Comparison of ENCODE assay signal across 8 cellular contexts in the genomic region with DNA sequence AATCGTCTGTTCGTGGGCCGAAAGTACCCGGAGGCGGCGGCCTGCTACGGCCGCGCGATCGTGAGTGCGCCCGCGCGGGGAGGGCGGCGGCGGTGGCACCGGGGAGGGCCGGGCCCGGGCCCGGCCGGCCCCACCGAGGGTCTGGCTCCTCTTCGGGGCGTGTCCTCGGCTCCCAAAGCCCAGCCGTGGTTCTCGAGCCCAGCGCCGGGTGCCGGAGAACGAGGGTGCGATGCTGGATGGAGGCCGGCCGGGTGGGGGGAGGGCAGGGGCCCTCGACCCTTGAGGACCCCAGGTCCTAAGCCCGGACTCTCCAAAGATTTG. TPM values are rescaled to one million over a fixed set of nuclear protein-coding genes. Genes with fewer than 3 reads are reported as not detected.
DNase-seq lines count a peak whose midpoint lies in the region; ATAC-seq and TF ChIP-seq lines count a peak whose summit lies in the region.

No MANE protein-coding gene starts in this region.

- H3K4me2 ChIP-seq in neural progenitor cell: peak overlapping the region; percentile 100

- H3K4me3 Mint-ChIP-seq in CD4-positive, CD25-positive, alpha-beta regulatory T cell: peak overlapping the region; percentile 76 to 86 (median 76)
- H3K4me3 Mint-ChIP-seq in neural progenitor cell: peak overlapping the region; percentile 82

- H3K9ac ChIP-seq in neural progenitor cell: peak overlapping the region; percentile 75

- no peak overlapping the region for H2AFZ ChIP-seq in neural progenitor cell (replicated peaks)

- H3K27ac Mint-ChIP-seq in CD4-positive, CD25-positive, alpha-beta regulatory T cell: no peak overlapping the region
- H3K27ac Mint-ChIP-seq in neural progenitor cell: no peak overlapping the region

- H3K9me3 Mint-ChIP-seq in CD4-positive, CD25-positive, alpha-beta regulatory T cell: no peaks in the 10 kb centered on the region
- no peaks in the 10 kb centered on the region for H3K9me3 Mint-ChIP-seq in neural progenitor cell

- no peaks in the 10 kb centered on the region for H3K27me3 Mint-ChIP-seq in CD4-positive, CD25-positive, alpha-beta regulatory T cell
- H3K27me3 Mint-ChIP-seq in neural progenitor cell (ENCODE audit: insufficient read depth, low read depth): peaks cover 8% of the 10 kb centered on the region

- ATAC-seq in CD4-positive, CD25-positive, alpha-beta regulatory T cell (ENCODE audit: low read depth in 2 of 2): no peak
- ATAC-seq in HG03460 (IDR thresholded peaks at IDR 0.05; ENCODE audit: unreplicated experiment): no peak

- peaks cover 59% of the 10 kb centered on the region for H3F3A ChIP-seq in neural progenitor cell (ENCODE audit: low read depth)

- H3K27me3 ChIP-seq in CD4-positive, CD25-positive, alpha-beta regulatory T cell (ENCODE audit: control insufficient read depth, insufficient read depth, low read length): no peaks in the 10 kb centered on the region
- no peaks in the 10 kb centered on the region for H3K27me3 ChIP-seq in effector memory CD4-positive, alpha-beta T cell (replicated peaks; ENCODE audit: control insufficient read depth, insufficient read depth, low read length, poor library complexity, severe bottlenecking)
- H3K27me3 ChIP-seq in neural progenitor cell: peaks cover 9% of the 10 kb centered on the region

- H3K4me1 Mint-ChIP-seq in CD4-positive, CD25-positive, alpha-beta regulatory T cell: peaks cover 0 to 38% (median 5%) of the 10 kb centered on the region in 4 donors
- peaks cover 25% of the 10 kb centered on the region for H3K4me1 Mint-ChIP-seq in neural progenitor cell

- peaks cover 3% of the 10 kb centered on the region for H3K36me3 Mint-ChIP-seq in CD4-positive, CD25-positive, alpha-beta regulatory T cell
- peaks cover 3% of the 10 kb centered on the region for H3K36me3 Mint-ChIP-seq in neural progenitor cell

- H3K4me3 ChIP-seq in CD4-positive, CD25-positive, alpha-beta regulatory T cell (ENCODE audit: low read depth, low read length): peak overlapping the region; percentile 58
- H3K4me3 ChIP-seq in LNCaP clone FGC (ENCODE audit: low read depth, low read length) (peak overlapping the region; percentile 72), neural progenitor cell (peak overlapping the region; percentile 94)
- H3K4me3 ChIP-seq in effector memory CD4-positive, alpha-beta T cell (ENCODE audit: insufficient read depth, low read depth, low read length, poor library complexity, severe bottlenecking): peak overlapping the region; percentile 65

- H3K9me3 ChIP-seq in CD4-positive, CD25-positive, alpha-beta regulatory T cell (ENCODE audit: control insufficient read depth in 2 of 2, low read length in 2 of 2): no peaks in the 10 kb centered on the region
- no peaks in the 10 kb centered on the region for H3K9me3 ChIP-seq in effector memory CD4-positive, alpha-beta T cell (ENCODE audit: control insufficient read depth, low read length)
- H3K9me3 ChIP-seq in neural progenitor cell (ENCODE audit: low read depth): no peaks in the 10 kb centered on the region

- no peak for DNase-seq in CD4-positive, CD25-positive, alpha-beta regulatory T cell
- no peak for DNase-seq in LNCaP clone FGC (ENCODE audit: low read depth)
- no peak for DNase-seq in effector memory CD4-positive, alpha-beta T cell
- no peak for DNase-seq in neural progenitor cell (ENCODE audit: low spot score)
- no peak for DNase-seq in NCI-H524 treated with DMSO at 0.1 percent for 48 hours (lab: John Stamatoyannopoulos, UW)
- no peak for DNase-seq in erythroblast (lab: John Stamatoyannopoulos, UW)
- DNase-seq in NCI-H69 (lab: John Stamatoyannopoulos, UW): no peak

- H3K27ac ChIP-seq in CD4-positive, CD25-positive, alpha-beta regulatory T cell (ENCODE audit: insufficient read depth, low read length, poor library complexity, severe bottlenecking): peak overlapping the region; percentile 81
- H3K27ac ChIP-seq in effector memory CD4-positive, alpha-beta T cell (ENCODE audit: insufficient read depth, low read length, poor library complexity, severe bottlenecking): peak overlapping the region; percentile 67
- H3K27ac ChIP-seq in neural progenitor cell: peak overlapping the region; percentile 72

- H3K79me2 ChIP-seq in neural progenitor cell (ENCODE audit: low read depth): peaks cover 33% of the 10 kb centered on the region

- H4K20me1 ChIP-seq in neural progenitor cell (ENCODE audit: low read depth): peaks cover 34% of the 10 kb centered on the region

- TF ChIP-seq CTCF in LNCaP clone FGC (IDR thresholded peaks at IDR 0.05; ENCODE audit: control insufficient read depth, extremely low read depth, insufficient read depth) (no peak), neural progenitor cell (IDR thresholded peaks at IDR 0.05) (no peak)

- peaks cover 9% of the 10 kb centered on the region for H3K36me3 ChIP-seq in CD4-positive, CD25-positive, alpha-beta regulatory T cell (ENCODE audit: control insufficient read depth, insufficient read depth, low read length)
- peaks cover 10% of the 10 kb centered on the region for H3K36me3 ChIP-seq in effector memory CD4-positive, alpha-beta T cell (ENCODE audit: control insufficient read depth, insufficient read depth, low read length)
- peaks cover 2% of the 10 kb centered on the region for H3K36me3 ChIP-seq in neural progenitor cell

- TF ChIP-seq POLR2A in erythroblast (IDR thresholded peaks at IDR 0.05; ENCODE audit: low read length): no peak

- peaks cover 44% of the 10 kb centered on the region for H3K4me1 ChIP-seq in CD4-positive, CD25-positive, alpha-beta regulatory T cell (ENCODE audit: control insufficient read depth, insufficient read depth, low read length, poor library complexity, severe bottlenecking)
- peaks cover 54% of the 10 kb centered on the region for H3K4me1 ChIP-seq in effector memory CD4-positive, alpha-beta T cell (ENCODE audit: control insufficient read depth, insufficient read depth, low read length, poor library complexity, severe bottlenecking)
- H3K4me1 ChIP-seq in neural progenitor cell: peaks cover 14% of the 10 kb centered on the region

RNA-seq across cellular contexts. Expression of a gene that starts 0.4 kb away (rescaled TPM):
- total RNA-seq in CD4-positive, CD25-positive, alpha-beta regulatory T cell: 63.2 TPM
- 100 to 1,000 TPM; 117 to 142 (median 135) TPM for polyA plus RNA-seq in CD4-positive, CD25-positive, alpha-beta regulatory T cell
- 27.0 and 79.5 TPM in 2 replicates for total RNA-seq in neural progenitor cell (ENCODE audit: low replicate concordance)

RNA-seq across cellular contexts. Expression of a gene that starts 3.5 kb away (rescaled TPM):
- total RNA-seq in CD4-positive, CD25-positive, alpha-beta regulatory T cell: 22.7 TPM
- polyA plus RNA-seq in CD4-positive, CD25-positive, alpha-beta regulatory T cell: 10 to 100 TPM; 29.2 to 36.2 (median 33.4) TPM
- 32.1 and 54.8 TPM in 2 replicates for total RNA-seq in neural progenitor cell (ENCODE audit: low replicate concordance)

RNA-seq across cellular contexts. Expression of a gene that starts 5.1 kb away (rescaled TPM):
- total RNA-seq in CD4-positive, CD25-positive, alpha-beta regulatory T cell: 3.2 TPM
- polyA plus RNA-seq in CD4-positive, CD25-positive, alpha-beta regulatory T cell: 1 to 10 TPM in 1 of 4 donors, under 1 TPM in 2, not detected in 1; 0.49 to 1.5 (median 0.88) TPM
- 0.28 and 5.3 TPM in 2 replicates for total RNA-seq in neural progenitor cell (ENCODE audit: low replicate concordance)

RNA-seq across cellular contexts. Expression of a gene that starts 9.6 kb away (rescaled TPM):
- 8.9 TPM for total RNA-seq in CD4-positive, CD25-positive, alpha-beta regulatory T cell
- polyA plus RNA-seq in CD4-positive, CD25-positive, alpha-beta regulatory T cell: 10 to 100 TPM in 2 of 4 donors, 1 to 10 TPM in 2; 7.9 to 10.4 (median 10.0) TPM
- 3.5 and 12.5 TPM in 2 replicates for total RNA-seq in neural progenitor cell (ENCODE audit: low replicate concordance)

RNA-seq across cellular contexts. Expression of a gene that starts 12.7 kb away (rescaled TPM):
- 212 TPM for total RNA-seq in CD4-positive, CD25-positive, alpha-beta regulatory T cell
- polyA plus RNA-seq in CD4-positive, CD25-positive, alpha-beta regulatory T cell: 10 to 100 TPM; 34.3 to 47.1 (median 38.4) TPM
- 34.0 and 138 TPM in 2 replicates for total RNA-seq in neural progenitor cell (ENCODE audit: low replicate concordance)
